Comparison of ENCODE assay signal across 17 cellular contexts in the genomic region with DNA sequence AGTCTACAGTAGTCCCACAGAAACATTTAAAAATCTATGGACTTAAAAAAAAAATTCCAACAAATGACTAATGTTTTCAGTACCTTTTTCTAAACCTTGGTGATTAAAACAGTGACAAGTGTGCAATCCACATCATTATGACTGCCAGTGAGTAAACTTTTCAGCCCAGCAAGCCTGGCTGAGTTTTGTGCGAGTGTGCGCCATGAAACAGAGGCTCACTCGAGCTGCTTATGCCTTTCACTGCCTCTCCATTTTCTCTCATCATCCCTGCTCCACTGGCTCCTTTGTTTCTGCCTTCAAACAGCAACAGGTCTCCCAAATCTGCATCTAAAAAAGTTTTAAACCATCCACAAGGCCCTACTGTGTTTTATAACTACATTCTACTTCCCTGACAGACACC.
A peak's percentile ranks its signal among the peaks of the same experiment; 100 is the strongest.
DNase-seq lines count a peak whose midpoint lies in the region; ATAC-seq and TF ChIP-seq lines count a peak whose summit lies in the region.
"Had no signal": no experiment of that assay in that cellular context is flagged by ENCODE, and none has a peak within 500 bp of the region (broad histone marks: within the 10 kb centered on the region; RNA-seq: fewer than 3 reads in every experiment).

No MANE protein-coding gene starts in this region.

- TF ChIP-seq CTCF in brain (conservative IDR thresholded peaks at IDR 0.05) (no peak), tibial artery (IDR thresholded peaks at IDR 0.05) (no peak)

- no peak overlapping the region for H3K27ac ChIP-seq in tibial artery
- H3K27ac ChIP-seq: 22Rv1; BLaER1 treated with 17β-estradiol and CSF1 and Interleukin-3, amounts not matched to agents 10 nM and 100 nM; cardiac muscle cell; heart right ventricle; KMS-11; right lobe of liver; upper lobe of left lung had no signal

- POLR2A ChIA-PET in activated CD4-positive, alpha-beta T cell treated with anti-CD3 and anti-CD28 coated beads for 36 hours (lab: Charles Lee) = no interaction called here

- intact Hi-C loops in activated CD4-positive, alpha-beta T cell treated with anti-CD3 and anti-CD28 coated beads for 36 hours (cut with DNase I, micrococcal nuclease) = no loop called here
- intact Hi-C loops in activated T-helper 2 cell treated with anti-CD3 and anti-CD28 coated beads, Interferon-gamma antibody, Interleukin-2, Interleukin-4, amounts not matched to agents 10 μg/mL and 5 μg/mL and 100 μg/mL, durations not matched to agents 14 hours and 24 hours and 36 hours (cut with micrococcal nuclease) = no loop called here
- intact Hi-C loops in tibial artery (cut with DNase I; ENCODE audit: low total_unique reads) = no loop called here

- H3K36me3 Mint-ChIP-seq in activated CD4-positive, alpha-beta T cell treated with anti-CD3 and anti-CD28 coated beads for 36 hours (ENCODE audit: low read depth) = no peaks in the 10 kb centered on the region
- peaks cover 39% of the 10 kb centered on the region for H3K36me3 Mint-ChIP-seq in brain
- no peaks in the 10 kb centered on the region for H3K36me3 Mint-ChIP-seq in activated T-helper 2 cell treated with anti-CD3 and anti-CD28 coated beads, Interferon-gamma antibody, Interleukin-2, Interleukin-4, amounts not matched to agents 10 μg/mL and 5 μg/mL and 100 μg/mL, durations not matched to agents 14 hours and 24 hours and 36 hours (ENCODE audit: low read depth)

- H3K4me1 ChIP-seq in tibial artery = no peaks in the 10 kb centered on the region
- H3K4me1 ChIP-seq: right lobe of liver, upper lobe of left lung had no signal

- H3K27me3 ChIP-seq in tibial artery = no peaks in the 10 kb centered on the region
- H3K27me3 ChIP-seq: BLaER1 treated with 17β-estradiol and CSF1 and Interleukin-3, amounts not matched to agents 10 nM and 100 nM; cardiac muscle cell; heart right ventricle; right lobe of liver; upper lobe of left lung had no signal

- peak; percentile 99 for ATAC-seq in activated CD4-positive, alpha-beta T cell treated with anti-CD3 and anti-CD28 coated beads for 36 hours
- peak; percentile 45 for ATAC-seq in HG02852 (IDR thresholded peaks at IDR 0.05; ENCODE audit: unreplicated experiment)
- ATAC-seq: heart right ventricle had no signal

- no peaks in the 10 kb centered on the region for H3K36me3 ChIP-seq in tibial artery
- H3K36me3 ChIP-seq: cardiac muscle cell had no signal

- H3K4me1 Mint-ChIP-seq in activated CD4-positive, alpha-beta T cell treated with anti-CD3 and anti-CD28 coated beads for 36 hours = peaks cover 16% of the 10 kb centered on the region
- H3K4me1 Mint-ChIP-seq in brain = peaks cover 51% of the 10 kb centered on the region
- peaks cover 4% of the 10 kb centered on the region for H3K4me1 Mint-ChIP-seq in activated T-helper 2 cell treated with anti-CD3 and anti-CD28 coated beads, Interferon-gamma antibody, Interleukin-2, Interleukin-4, amounts not matched to agents 10 μg/mL and 5 μg/mL and 100 μg/mL, durations not matched to agents 14 hours and 24 hours and 36 hours (ENCODE audit: low read depth)

- DNase-seq in activated CD4-positive, alpha-beta T cell treated with anti-CD3 and anti-CD28 coated beads for 36 hours = peak; percentile 72
- DNase-seq in activated CD4-positive, alpha-beta T cell treated with anti-CD3 and anti-CD28 coated beads for 1 hour = no peak
- peak; percentile 61 for DNase-seq in stimulated activated CD4-positive, alpha-beta T cell treated with anti-CD3 and anti-CD28 coated beads, Interleukin-1b, Interleukin-23, amount 100 ng/mL, for 48 hours
- DNase-seq in activated T-helper 2 cell treated with anti-CD3 and anti-CD28 coated beads, Interferon-gamma antibody, Interleukin-2, Interleukin-4, amounts not matched to agents 10 μg/mL and 5 μg/mL and 100 μg/mL, durations not matched to agents 14 hours and 24 hours and 36 hours (ENCODE audit: low spot score) = no peak
- DNase-seq in tibial artery = no peak
- no peak for DNase-seq in iPS-NIHi11 (ENCODE audit: low spot score)
- DNase-seq: heart right ventricle, islet precursor cell, NCI-H1092, right lobe of liver, upper lobe of left lung had no signal

- H3K9me3 ChIP-seq in tibial artery = no peaks in the 10 kb centered on the region
- H3K9me3 ChIP-seq: BLaER1 treated with 17β-estradiol and CSF1 and Interleukin-3, amounts not matched to agents 10 nM and 100 nM; heart right ventricle; right lobe of liver; upper lobe of left lung had no signal

- CTCF ChIA-PET in activated CD4-positive, alpha-beta T cell treated with anti-CD3 and anti-CD28 coated beads for 36 hours (lab: Charles Lee) = interaction anchor here (1.0 to 2.5 kb wide), 7 partner anchors 9 to 252 kb away, joined by 3 to 22 read pairs (median 4); no protein-coding TSS in a partner anchor

- H3K4me3 Mint-ChIP-seq in activated CD4-positive, alpha-beta T cell treated with anti-CD3 and anti-CD28 coated beads for 36 hours = no peak overlapping the region
- H3K4me3 Mint-ChIP-seq in brain = peak overlapping the region; percentile 4 to 54 (median 16)
- H3K4me3 Mint-ChIP-seq in activated T-helper 2 cell treated with anti-CD3 and anti-CD28 coated beads, Interferon-gamma antibody, Interleukin-2, Interleukin-4, amounts not matched to agents 10 μg/mL and 5 μg/mL and 100 μg/mL, durations not matched to agents 14 hours and 24 hours and 36 hours (ENCODE audit: low read depth) = no peak overlapping the region

- no peaks in the 10 kb centered on the region for H3K9me3 Mint-ChIP-seq in activated CD4-positive, alpha-beta T cell treated with anti-CD3 and anti-CD28 coated beads for 36 hours (ENCODE audit: low read depth)
- H3K9me3 Mint-ChIP-seq in brain = no peaks in the 10 kb centered on the region
- H3K9me3 Mint-ChIP-seq in activated T-helper 2 cell treated with anti-CD3 and anti-CD28 coated beads, Interferon-gamma antibody, Interleukin-2, Interleukin-4, amounts not matched to agents 10 μg/mL and 5 μg/mL and 100 μg/mL, durations not matched to agents 14 hours and 24 hours and 36 hours = no peaks in the 10 kb centered on the region

- H3K27me3 Mint-ChIP-seq in activated CD4-positive, alpha-beta T cell treated with anti-CD3 and anti-CD28 coated beads for 36 hours = no peaks in the 10 kb centered on the region
- H3K27me3 Mint-ChIP-seq in brain = no peaks in the 10 kb centered on the region
- H3K27me3 Mint-ChIP-seq in activated T-helper 2 cell treated with anti-CD3 and anti-CD28 coated beads, Interferon-gamma antibody, Interleukin-2, Interleukin-4, amounts not matched to agents 10 μg/mL and 5 μg/mL and 100 μg/mL, durations not matched to agents 14 hours and 24 hours and 36 hours (ENCODE audit: low read depth) = peaks cover 14% of the 10 kb centered on the region

- no peak overlapping the region for H3K4me3 ChIP-seq in tibial artery
- H3K4me3 ChIP-seq: BLaER1 treated with 17β-estradiol and CSF1 and Interleukin-3, amounts not matched to agents 10 nM and 100 nM; cardiac muscle cell; heart right ventricle; right lobe of liver; upper lobe of left lung had no signal

- peak overlapping the region; percentile 44 for H3K27ac Mint-ChIP-seq in activated CD4-positive, alpha-beta T cell treated with anti-CD3 and anti-CD28 coated beads for 36 hours
- peak overlapping the region; percentile 32 to 91 (median 80) for H3K27ac Mint-ChIP-seq in brain
- H3K27ac Mint-ChIP-seq in activated T-helper 2 cell treated with anti-CD3 and anti-CD28 coated beads, Interferon-gamma antibody, Interleukin-2, Interleukin-4, amounts not matched to agents 10 μg/mL and 5 μg/mL and 100 μg/mL, durations not matched to agents 14 hours and 24 hours and 36 hours = no peak overlapping the region

Comparison
In these comparisons a context has a peak if more than half of its experiments do, and no peak if none do; other contexts are left out.
1. DNase-seq: peak in activated CD4-positive, alpha-beta T cell treated with anti-CD3 and anti-CD28 coated beads for 36 hours (single experiment) and stimulated activated CD4-positive, alpha-beta T cell treated with anti-CD3 and anti-CD28 coated beads, Interleukin-1b, Interleukin-23, amount 100 ng/mL, for 48 hours (single experiment); none in activated CD4-positive, alpha-beta T cell treated with anti-CD3 and anti-CD28 coated beads for 1 hour (single experiment), activated T-helper 2 cell treated with anti-CD3 and anti-CD28 coated beads, Interferon-gamma antibody, Interleukin-2, Interleukin-4, amounts not matched to agents 10 μg/mL and 5 μg/mL and 100 μg/mL, durations not matched to agents 14 hours and 24 hours and 36 hours (single experiment), tibial artery (0 of 2) and iPS-NIHi11 (single experiment).
2. H3K4me3 Mint-ChIP-seq: peak in brain (5 of 5); none in activated CD4-positive, alpha-beta T cell treated with anti-CD3 and anti-CD28 coated beads for 36 hours (single experiment) and activated T-helper 2 cell treated with anti-CD3 and anti-CD28 coated beads, Interferon-gamma antibody, Interleukin-2, Interleukin-4, amounts not matched to agents 10 μg/mL and 5 μg/mL and 100 μg/mL, durations not matched to agents 14 hours and 24 hours and 36 hours (single experiment).